In genomic region chr1:203662821-203663220, GRCh38 we compare ENCODE assay signal across 13 cellular contexts. TPM values are rescaled to one million over a fixed set of nuclear protein-coding genes. Genes with fewer than 3 reads are reported as not detected.
DNase-seq lines count a peak whose midpoint lies in the region; ATAC-seq, FAIRE-seq and TF ChIP-seq lines count a peak whose summit lies in the region.
"Had no signal": no experiment of that assay in that cellular context is flagged by ENCODE, and none has a peak within 500 bp of the region (broad histone marks: within the 10 kb centered on the region; RNA-seq: fewer than 3 reads in every experiment).

No MANE protein-coding gene starts in this region.

- H3K4me3 ChIP-seq in left ventricle myocardium inferior: no peak overlapping the region
- no peak overlapping the region for H3K4me3 ChIP-seq in right atrium auricular region
- no peak overlapping the region for H3K4me3 ChIP-seq in breast epithelium
- no peak overlapping the region for H3K4me3 ChIP-seq in body of pancreas
- no peak overlapping the region for H3K4me3 ChIP-seq in small intestine (ENCODE audit: low read depth in 1 of 2, low read length in 2 of 2)

- DNase-seq in left ventricle myocardium inferior: no peak
- DNase-seq in right atrium auricular region (ENCODE audit: low spot score): no peak
- DNase-seq in breast epithelium (ENCODE audit: low spot score in 2 of 2): no peak
- DNase-seq in natural killer cell: no peak
- no peak for DNase-seq in D721Med (ENCODE audit: insufficient read length, low spot score)
- no peak for DNase-seq in body of pancreas
- DNase-seq in small intestine: no peak
- DNase-seq: aorta, erythroblast had no signal

- H3K9me3 Mint-ChIP-seq in natural killer cell: no peaks in the 10 kb centered on the region

- H3K9me3 ChIP-seq in left ventricle myocardium inferior (replicated peaks) (no peaks in the 10 kb centered on the region), right atrium auricular region (no peaks in the 10 kb centered on the region), breast epithelium (no peaks in the 10 kb centered on the region), body of pancreas (no peaks in the 10 kb centered on the region), small intestine (ENCODE audit: control insufficient read depth, low read depth) (no peaks in the 10 kb centered on the region)

- 82 to 85% methylated on average over 2 of the region's 2 CpGs for WGBS in body of pancreas, 2 donors
- 78 to 92% (median 84%) methylated on average over 2 of the region's 2 CpGs for WGBS in small intestine, 3 donors

- peaks cover 70 to 74% of the 10 kb centered on the region in 2 donors for H3K4me1 Mint-ChIP-seq in natural killer cell
- H3K4me1 Mint-ChIP-seq: B cell had no signal

- no peaks in the 10 kb centered on the region for H3K36me3 ChIP-seq in left ventricle myocardium inferior
- no peaks in the 10 kb centered on the region for H3K36me3 ChIP-seq in right atrium auricular region
- no peaks in the 10 kb centered on the region for H3K36me3 ChIP-seq in breast epithelium
- no peaks in the 10 kb centered on the region for H3K36me3 ChIP-seq in body of pancreas (replicated peaks in 1 of 2; ENCODE audit: insufficient read depth in 1 of 2, low read depth in 2 of 2)
- no peaks in the 10 kb centered on the region for H3K36me3 ChIP-seq in small intestine (ENCODE audit: control insufficient read depth in 2 of 2, insufficient read depth in 2 of 2, low read length in 2 of 2)

- H3K4me1 ChIP-seq in left ventricle myocardium inferior: peaks cover 92% of the 10 kb centered on the region
- peaks cover 0 to 80% of the 10 kb centered on the region in 2 donors for H3K4me1 ChIP-seq in right atrium auricular region
- H3K4me1 ChIP-seq in breast epithelium: peaks cover 0 to 4% of the 10 kb centered on the region in 2 donors
- peaks cover 33% of the 10 kb centered on the region for H3K4me1 ChIP-seq in body of pancreas
- peaks cover 6 to 21% of the 10 kb centered on the region in 2 donors for H3K4me1 ChIP-seq in small intestine (ENCODE audit: control insufficient read depth in 2 of 2, insufficient read depth in 1 of 2, low read depth in 1 of 2, low read length in 1 of 2)

- no peaks in the 10 kb centered on the region for H3K36me3 Mint-ChIP-seq in natural killer cell

- FAIRE-seq in D721Med (lab: Jason Lieb, UNC) (no peak), small intestine (lab: Jason Lieb, UNC) (no peak)
- FAIRE-seq: G401.6 had no signal

- no peaks in the 10 kb centered on the region for H3K27me3 Mint-ChIP-seq in natural killer cell (ENCODE audit: low read depth in 2 of 2)
- H3K27me3 Mint-ChIP-seq: B cell had no signal

- H3K27ac Mint-ChIP-seq in natural killer cell: peak overlapping the region; percentile 89 to 93
- H3K27ac Mint-ChIP-seq: B cell had no signal

- no peak overlapping the region for H3K4me3 Mint-ChIP-seq in natural killer cell
- H3K4me3 Mint-ChIP-seq: B cell had no signal

- no peak for ATAC-seq in natural killer cell
- ATAC-seq in GM21528 (IDR thresholded peaks at IDR 0.05; ENCODE audit: low FRiP score, unreplicated experiment): no peak
- ATAC-seq in body of pancreas: no peak

- TF ChIP-seq CTCF in left ventricle myocardium inferior (IDR thresholded peaks at IDR 0.05; ENCODE audit: borderline replicate concordance) (no peak), right atrium auricular region (IDR thresholded peaks at IDR 0.05) (no peak), breast epithelium (IDR thresholded peaks at IDR 0.05) (no peak), natural killer cell (IDR thresholded peaks at IDR 0.05) (no peak), D721Med (IDR thresholded peaks at IDR 0.05; ENCODE audit: insufficient read depth, missing control alignments) (no peak), body of pancreas (IDR thresholded peaks at IDR 0.05) (no peak)

- TF ChIP-seq POLR2A in breast epithelium (IDR thresholded peaks at IDR 0.05): no peak
- no peak for TF ChIP-seq POLR2A in body of pancreas (IDR thresholded peaks at IDR 0.05)

- no peaks in the 10 kb centered on the region for H3K27me3 ChIP-seq in left ventricle myocardium inferior (ENCODE audit: low read depth)
- H3K27me3 ChIP-seq in right atrium auricular region: no peaks in the 10 kb centered on the region
- H3K27me3 ChIP-seq in breast epithelium: no peaks in the 10 kb centered on the region
- no peaks in the 10 kb centered on the region for H3K27me3 ChIP-seq in body of pancreas
- H3K27me3 ChIP-seq in small intestine (ENCODE audit: control insufficient read depth in 2 of 2, insufficient read depth in 2 of 2, low read length in 2 of 2): no peaks in the 10 kb centered on the region

- H3K27ac ChIP-seq in left ventricle myocardium inferior (replicated peaks): peak overlapping the region; percentile 78
- peak overlapping the region in 1 of 2 donors; percentile 92 for H3K27ac ChIP-seq in right atrium auricular region
- H3K27ac ChIP-seq in breast epithelium: peak overlapping the region; percentile 4 to 9
- H3K27ac ChIP-seq in body of pancreas: no peak overlapping the region
- H3K27ac ChIP-seq in small intestine (ENCODE audit: low read depth in 1 of 2, low read length in 1 of 2): peak overlapping the region in 1 of 2 donors; percentile 72
- H3K27ac ChIP-seq: HL-60 had no signal

- intact Hi-C loops in left ventricle myocardium inferior (cut with micrococcal nuclease): no loop called here
- intact Hi-C loops in breast epithelium (cut with DNase I; ENCODE audit: low total_unique reads): no loop called here
- intact Hi-C loops in natural killer cell (cut with micrococcal nuclease): loop anchor here (1.0 kb wide), 2 partner anchors 8 to 11 kb away; no protein-coding TSS in a partner anchor
- intact Hi-C loops in body of pancreas (cut with DNase I): no loop called here

RNA-seq across cellular contexts. Expression of gene ATP2B4, which starts 36.2 kb away (rescaled TPM):
- total RNA-seq in left ventricle myocardium inferior (97.7 TPM), right atrium auricular region (100 to 1,000 TPM in 1 of 2 donors, 10 to 100 TPM in 1; 86.1 to 171 TPM), breast epithelium (10 to 100 TPM; 55.7 to 97.1 (median 59.1) TPM), natural killer cell (100 to 1,000 TPM; 175 to 235 (median 196) TPM), body of pancreas (10 to 100 TPM; 27.5 to 31.3 TPM)
- 10 to 100 TPM in 1 of 3 donors, 1 to 10 TPM in 2; 3.5 to 21.8 (median 5.1) TPM for polyA plus RNA-seq in small intestine

Comparison
In these comparisons a context has a peak if more than half of its experiments do, and no peak if none do; other contexts are left out.
1. H3K27ac ChIP-seq: peak in left ventricle myocardium inferior (single experiment) and breast epithelium (2 of 2); none in body of pancreas (0 of 4).